In the genomic region with DNA sequence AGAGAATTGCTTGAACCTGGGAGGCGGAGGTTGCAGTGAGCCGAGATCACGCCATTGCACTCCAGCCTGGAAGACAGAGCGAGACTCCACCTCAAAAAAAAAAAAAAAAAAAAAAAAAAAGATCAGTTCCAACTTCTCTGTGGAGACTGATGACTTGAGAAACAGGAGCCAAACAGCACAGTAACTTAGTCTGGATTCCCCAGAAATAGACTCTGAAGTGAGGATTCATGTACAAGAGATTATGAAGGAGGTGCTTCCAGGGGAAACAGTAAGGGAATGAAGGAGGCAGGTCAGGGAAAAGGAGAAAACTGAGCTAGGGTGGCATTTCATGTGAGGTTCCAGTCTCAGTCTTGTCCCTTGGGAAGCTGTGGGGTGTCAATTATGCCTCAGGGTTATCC, we compare ENCODE assay signal across 16 cellular contexts. TPM values are rescaled to one million over a fixed set of nuclear protein-coding genes. Genes with fewer than 3 reads are reported as not detected.
A peak's percentile ranks its signal among the peaks of the same experiment; 100 is the strongest.
DNase-seq lines count a peak whose midpoint lies in the region; ATAC-seq and TF ChIP-seq lines count a peak whose summit lies in the region.
"Had no signal": no experiment of that assay in that cellular context is flagged by ENCODE, and none has a peak within 500 bp of the region (broad histone marks: within the 10 kb centered on the region; RNA-seq: fewer than 3 reads in every experiment).

No MANE protein-coding gene starts in this region.

- H3K9me2 ChIP-seq in SK-N-SH: no peaks in the 10 kb centered on the region

- CTCF ChIA-PET in SK-N-SH (lab: Yijun Ruan, JAX): interaction anchor here (1.4 kb wide), 1 partner anchor 28 kb away, joined by 5 read pairs; no protein-coding TSS in a partner anchor

- POLR2A ChIA-PET in SK-N-SH (lab: Yijun Ruan, JAX): no interaction called here

- peak overlapping the region; percentile 28; the same call in 1 of the 2 replicates for H3K4me2 ChIP-seq in SK-N-SH
- no peak overlapping the region for H3K4me2 ChIP-seq in neural progenitor cell

- no peaks in the 10 kb centered on the region for H3K36me3 ChIP-seq in SK-N-SH (replicated peaks in 1 of 2; ENCODE audit: control insufficient read depth in 1 of 2, insufficient read depth in 2 of 2, low read length in 1 of 2)
- no peaks in the 10 kb centered on the region for H3K36me3 ChIP-seq in breast epithelium
- H3K36me3 ChIP-seq in lower lobe of right lung: no peaks in the 10 kb centered on the region
- no peaks in the 10 kb centered on the region for H3K36me3 ChIP-seq in thoracic aorta
- no peaks in the 10 kb centered on the region for H3K36me3 ChIP-seq in neural progenitor cell

- no peak for TF ChIP-seq POLR2A in breast epithelium (IDR thresholded peaks at IDR 0.05)

- intact Hi-C loops in breast epithelium (cut with DNase I; ENCODE audit: low total_unique reads) (no loop called here), lower lobe of right lung (cut with DNase I) (no loop called here), dorsolateral prefrontal cortex (cut with DNase I) (no loop called here)

- H3K27ac ChIP-seq in SK-N-SH (ENCODE audit: low read depth in 2 of 2, low read length in 1 of 2) (no peak overlapping the region), breast epithelium (peak overlapping the region; percentile 57 to 62), lower lobe of right lung (peak overlapping the region; percentile 72), thoracic aorta (peak overlapping the region; percentile 9 to 87), dorsolateral prefrontal cortex (peak overlapping the region in 17 of 59 donors; percentile 3 to 63 (median 43)), neural progenitor cell (no peak overlapping the region)

- no peak overlapping the region for H3K4me3 ChIP-seq in SK-N-SH (ENCODE audit: low read depth in 2 of 2, low read length in 1 of 2)
- no peak overlapping the region for H3K4me3 ChIP-seq in breast epithelium
- no peak overlapping the region for H3K4me3 ChIP-seq in lower lobe of right lung
- no peak overlapping the region for H3K4me3 ChIP-seq in thoracic aorta
- no peak overlapping the region for H3K4me3 ChIP-seq in dorsolateral prefrontal cortex
- H3K4me3 ChIP-seq in neural progenitor cell: no peak overlapping the region
- H3K4me3 ChIP-seq: K562, testis had no signal

- no peak overlapping the region for H3K27ac Mint-ChIP-seq in neural progenitor cell

- WGBS in SK-N-SH (ENCODE audit: low lambda C conversion rate): 99% methylated on average over 4 of the region's 4 CpGs

- no peak overlapping the region for H3K4me3 Mint-ChIP-seq in neural progenitor cell
- H3K4me3 Mint-ChIP-seq: central memory CD8-positive, alpha-beta T cell; naive thymus-derived CD8-positive, alpha-beta T cell had no signal

- H3K4me1 Mint-ChIP-seq in neural progenitor cell: no peaks in the 10 kb centered on the region

- TF ChIP-seq EP300 in SK-N-SH (IDR thresholded peaks at IDR 0.05; ENCODE audit: borderline replicate concordance in 1 of 2, low read depth in 1 of 2, low read length in 1 of 2): no peak

- H3K27me3 Mint-ChIP-seq in neural progenitor cell (ENCODE audit: insufficient read depth, low read depth): peaks cover 8% of the 10 kb centered on the region
- H3K27me3 Mint-ChIP-seq: central memory CD8-positive, alpha-beta T cell; naive thymus-derived CD8-positive, alpha-beta T cell had no signal

- H3F3A ChIP-seq in SK-N-SH (replicated peaks; ENCODE audit: insufficient read depth) (no peaks in the 10 kb centered on the region), neural progenitor cell (ENCODE audit: low read depth) (no peaks in the 10 kb centered on the region)

- H3K9ac ChIP-seq in SK-N-SH (no peak overlapping the region), neural progenitor cell (no peak overlapping the region)

- H3K4me1 ChIP-seq in SK-N-SH (ENCODE audit: control insufficient read depth in 1 of 2, insufficient read depth in 2 of 2, low read depth in 1 of 2, low read length in 1 of 2) (no peaks in the 10 kb centered on the region; a peak in 1 of 4 replicates), breast epithelium (no peaks in the 10 kb centered on the region), lower lobe of right lung (peaks cover 24% of the 10 kb centered on the region), thoracic aorta (ENCODE audit: control insufficient read depth in 1 of 2, low read depth in 2 of 2) (peaks cover 13 to 18% of the 10 kb centered on the region in 2 donors), neural progenitor cell (no peaks in the 10 kb centered on the region)

- H4K20me1 ChIP-seq in SK-N-SH (ENCODE audit: insufficient read depth) (no peaks in the 10 kb centered on the region), neural progenitor cell (ENCODE audit: low read depth) (no peaks in the 10 kb centered on the region)

- H3K9me3 Mint-ChIP-seq in neural progenitor cell: no peaks in the 10 kb centered on the region
- H3K9me3 Mint-ChIP-seq: central memory CD8-positive, alpha-beta T cell; naive thymus-derived CD8-positive, alpha-beta T cell had no signal

- TF ChIP-seq CTCF in SK-N-SH (IDR thresholded peaks at IDR 0.05) (no peak), breast epithelium (IDR thresholded peaks at IDR 0.05) (no peak), lower lobe of right lung (IDR thresholded peaks at IDR 0.05) (no peak), thoracic aorta (IDR thresholded peaks at IDR 0.05) (no peak), dorsolateral prefrontal cortex (IDR thresholded peaks at IDR 0.05 in 54 of 56, conservative IDR thresholded peaks at IDR 0.05 in 2 of 56; ENCODE audit: low read depth in 1 of 56, partially characterized antibody in 56 of 56) (no peak), neural progenitor cell (IDR thresholded peaks at IDR 0.05) (no peak)

- DNase-seq in SK-N-SH: no peak
- DNase-seq in breast epithelium (ENCODE audit: low spot score in 2 of 2): no peak
- no peak for DNase-seq in lower lobe of right lung
- DNase-seq in thoracic aorta (ENCODE audit: low spot score): no peak
- no peak for DNase-seq in dorsolateral prefrontal cortex
- DNase-seq in neural progenitor cell (ENCODE audit: low spot score): no peak
- no peak for DNase-seq in iPS-NIHi11 (ENCODE audit: low spot score)
- DNase-seq: activated CD8-positive, alpha-beta memory T cell treated with anti-CD3 and anti-CD28 coated beads for 24 hours; activated naive CD4-positive, alpha-beta T cell treated with Interleukin-2 at 50 U/mL for 16 hours; DMS 273 treated with DMSO at 0.1 percent for 48 hours; naive thymus-derived CD8-positive, alpha-beta T cell; NCI-H1930 had no signal

- no peaks in the 10 kb centered on the region for H3K27me3 ChIP-seq in SK-N-SH (ENCODE audit: insufficient read depth)
- no peaks in the 10 kb centered on the region for H3K27me3 ChIP-seq in breast epithelium
- no peaks in the 10 kb centered on the region for H3K27me3 ChIP-seq in lower lobe of right lung (ENCODE audit: low read depth)
- H3K27me3 ChIP-seq in thoracic aorta (replicated peaks; ENCODE audit: insufficient read depth): no peaks in the 10 kb centered on the region
- no peaks in the 10 kb centered on the region for H3K27me3 ChIP-seq in dorsolateral prefrontal cortex
- no peaks in the 10 kb centered on the region for H3K27me3 ChIP-seq in neural progenitor cell
- H3K27me3 ChIP-seq: testis had no signal

- no peak for TF ChIP-seq RAD21 in SK-N-SH (IDR thresholded peaks at IDR 0.05; ENCODE audit: low read length)

- H3K79me2 ChIP-seq in SK-N-SH (ENCODE audit: insufficient read depth) (no peaks in the 10 kb centered on the region), neural progenitor cell (ENCODE audit: low read depth) (no peaks in the 10 kb centered on the region)

- H2AFZ ChIP-seq in SK-N-SH (ENCODE audit: low read depth): 0 out of 2 replicates have a peak overlapping the region, but pooled peaks have one; percentile 33
- no peak overlapping the region for H2AFZ ChIP-seq in neural progenitor cell (replicated peaks)

- H3K9me3 ChIP-seq in SK-N-SH (no peaks in the 10 kb centered on the region), breast epithelium (no peaks in the 10 kb centered on the region), lower lobe of right lung (no peaks in the 10 kb centered on the region), thoracic aorta (no peaks in the 10 kb centered on the region), neural progenitor cell (ENCODE audit: low read depth) (no peaks in the 10 kb centered on the region)
- H3K9me3 ChIP-seq: testis had no signal

- H3K36me3 Mint-ChIP-seq in neural progenitor cell: peaks cover 2% of the 10 kb centered on the region
- H3K36me3 Mint-ChIP-seq: naive thymus-derived CD8-positive, alpha-beta T cell had no signal

- ATAC-seq in SK-N-SH treated with all-trans-retinoic acid at 6 μM for 48 hours (no peak; the same call in 2 of the 3 replicates), lower lobe of right lung (no peak), thoracic aorta (ENCODE audit: insufficient number of reproducible peaks, low FRiP score, low read depth) (no peak)
- ATAC-seq: naive thymus-derived CD8-positive, alpha-beta T cell had no signal

TF ChIP-seq in SK-N-SH, 30 proteins besides CTCF, POLR2A, EP300 and RAD21 (continues in another document):
- TF ChIP-seq NRF1 (IDR thresholded peaks at IDR 0.05; ENCODE audit: low read depth, low read length) (no peak), YY1 (IDR thresholded peaks at IDR 0.05; ENCODE audit: low read depth) (no peak)

TF ChIP-seq in SK-N-SH treated with all-trans-retinoic acid at 6 μM for 48 hours, 23 proteins besides CTCF, POLR2A, EP300 and RAD21 (continues in another document):
- no peak for TF ChIP-seq TOX (CRISPR knock-in tag; IDR thresholded peaks at IDR 0.05; ENCODE audit: borderline replicate concordance)
- no peak for TF ChIP-seq OSR1 (CRISPR knock-in tag; IDR thresholded peaks at IDR 0.05)

RNA-seq across cellular contexts. Expression of gene TMEM230, which starts 40.1 kb away (rescaled TPM):
- 165 and 201 TPM in 2 replicates for polyA plus RNA-seq in SK-N-SH (2012; rRNA removed)
- polyA plus RNA-seq in SK-N-SH (2012; cell fraction: cytosol; rRNA removed): 212 and 252 TPM in 2 replicates
- 42.0 and 62.2 TPM in 2 replicates for polyA plus RNA-seq in SK-N-SH (2012; cell fraction: nucleus; rRNA removed)
- total RNA-seq in breast epithelium (100 to 1,000 TPM in 1 of 3 donors, 10 to 100 TPM in 2; 79.6 to 107 (median 88.0) TPM), lower lobe of right lung (98.9 TPM), thoracic aorta (100 to 1,000 TPM in 1 of 2 donors, 10 to 100 TPM in 1; 62.8 to 114 TPM), dorsolateral prefrontal cortex (100 to 1,000 TPM in 4 of 120 experiments, 10 to 100 TPM in 116; 56.1 to 113 (median 78.5) TPM), neural progenitor cell (ENCODE audit: low replicate concordance) (84.3 and 117 TPM in 2 replicates)

RNA-seq across cellular contexts. Expression of gene PCNA, which starts 47.0 kb away (rescaled TPM):
- polyA plus RNA-seq in SK-N-SH (2012; rRNA removed): 185 and 204 TPM in 2 replicates
- 197 and 205 TPM in 2 replicates for polyA plus RNA-seq in SK-N-SH (2012; cell fraction: cytosol; rRNA removed)
- 75.7 and 102 TPM in 2 replicates for polyA plus RNA-seq in SK-N-SH (2012; cell fraction: nucleus; rRNA removed)
- 10 to 100 TPM; 32.3 to 62.9 (median 55.4) TPM for total RNA-seq in breast epithelium
- total RNA-seq in lower lobe of right lung: 48.1 TPM
- total RNA-seq in thoracic aorta: 10 to 100 TPM; 20.5 to 39.7 TPM
- total RNA-seq in dorsolateral prefrontal cortex: 10 to 100 TPM; 16.5 to 38.8 (median 26.1) TPM
- total RNA-seq in neural progenitor cell (ENCODE audit: low replicate concordance): 245 and 323 TPM in 2 replicates

RNA-seq across cellular contexts. Expression of gene CDS2, which starts 54.1 kb away (rescaled TPM):
- polyA plus RNA-seq in SK-N-SH (2012; rRNA removed): 13.9 and 22.7 TPM in 2 replicates
- 19.9 and 22.1 TPM in 2 replicates for polyA plus RNA-seq in SK-N-SH (2012; cell fraction: cytosol; rRNA removed)
- 6.1 and 12.3 TPM in 2 replicates for polyA plus RNA-seq in SK-N-SH (2012; cell fraction: nucleus; rRNA removed)
- total RNA-seq in breast epithelium (10 to 100 TPM; 29.2 to 42.9 (median 37.6) TPM), lower lobe of right lung (63.3 TPM), thoracic aorta (10 to 100 TPM; 63.6 to 85.6 TPM), dorsolateral prefrontal cortex (100 to 1,000 TPM; 103 to 195 (median 145) TPM), neural progenitor cell (ENCODE audit: low replicate concordance) (53.8 and 59.8 TPM in 2 replicates)

Comparison
In these comparisons a context has a peak if more than half of its experiments do, and no peak if none do; other contexts are left out.
1. H3K27ac ChIP-seq: peak in breast epithelium (2 of 2), lower lobe of right lung (single experiment) and thoracic aorta (2 of 2); none in SK-N-SH (0 of 2) and neural progenitor cell (single experiment).